Comparison of ENCODE assay signal across 28 cellular contexts in the genomic region with DNA sequence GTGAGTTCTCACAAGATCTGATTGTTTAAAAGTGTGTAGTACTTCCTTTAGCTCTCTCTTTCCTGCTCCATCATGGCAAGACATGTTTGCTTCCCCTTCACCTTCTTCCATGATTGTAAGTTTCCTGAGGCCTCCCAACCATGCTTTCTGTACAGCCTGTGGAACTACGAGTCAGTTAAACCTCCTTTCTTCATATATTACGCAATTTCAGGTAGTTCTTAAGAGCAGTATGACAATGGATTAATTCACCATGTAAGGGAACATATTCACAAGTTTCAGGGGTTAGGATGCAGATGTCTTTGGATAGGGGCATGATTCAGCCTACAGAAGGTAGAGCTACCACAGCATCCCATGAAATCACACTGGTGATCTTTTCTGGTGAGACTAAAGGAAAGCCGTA.
"Had no signal": no experiment of that assay in that cellular context is flagged by ENCODE, and none has a peak within 500 bp of the region (broad histone marks: within the 10 kb centered on the region; RNA-seq: fewer than 3 reads in every experiment).

No MANE protein-coding gene starts in this region.

- H3K36me3 ChIP-seq: colonic mucosa, esophagus squamous epithelium, gastrocnemius medialis, heart right ventricle, left lung, lower lobe of right lung had no signal

- H3K36me3 Mint-ChIP-seq: naive B cell had no signal

- H3K27me3 Mint-ChIP-seq: dendritic cell treated with granulocyte-macrophage colony-stimulating factor and Interleukin-4, amounts not matched to agents 40 ng/mL and 50 ng/mL, for 4 days; effector memory CD8-positive, alpha-beta T cell; naive B cell had no signal

- H3K27ac ChIP-seq: colonic mucosa, epithelial cell of prostate, esophagus squamous epithelium, gastrocnemius medialis, heart right ventricle, left lung, lower lobe of right lung had no signal

- H3K9me3 ChIP-seq: colonic mucosa, esophagus squamous epithelium, gastrocnemius medialis, lower lobe of right lung, mucosa of descending colon had no signal

- H3K4me1 ChIP-seq: colonic mucosa, esophagus squamous epithelium, gastrocnemius medialis, heart right ventricle, left lung, lower lobe of right lung had no signal

- DNase-seq: colonic mucosa; cortex of kidney; effector CD8-positive, alpha-beta T cell; effector memory CD8-positive, alpha-beta T cell; endodermal cell; erythroblast; esophagus squamous epithelium; foreskin fibroblast; foreskin melanocyte; gastrocnemius medialis; glutamatergic neuron; head of caudate nucleus; heart right ventricle; hippocampal formation; left cardiac atrium; left lung; left ventricle myocardium superior; lower lobe of right lung; mesenchymal stem cell; mucosa of descending colon; naive B cell had no signal

- H3K27ac Mint-ChIP-seq: dendritic cell treated with granulocyte-macrophage colony-stimulating factor and Interleukin-4, amounts not matched to agents 40 ng/mL and 50 ng/mL, for 4 days; effector memory CD8-positive, alpha-beta T cell; endodermal cell; mesothelial cell of epicardium; naive B cell had no signal

- ATAC-seq: effector memory CD8-positive, alpha-beta T cell; esophagus mucosa; gastrocnemius medialis; heart right ventricle; left cardiac atrium; left lung; left ventricle myocardium superior; lower lobe of right lung; mucosa of descending colon had no signal

- FAIRE-seq: endometrium, islet of Langerhans, keratinocyte had no signal

- H3K4me1 Mint-ChIP-seq: endodermal cell, mesothelial cell of epicardium, naive B cell had no signal

- H3K4me3 Mint-ChIP-seq: dendritic cell treated with granulocyte-macrophage colony-stimulating factor and Interleukin-4, amounts not matched to agents 40 ng/mL and 50 ng/mL, for 4 days; effector memory CD8-positive, alpha-beta T cell; endodermal cell; mesothelial cell of epicardium; naive B cell had no signal

- H3K27me3 ChIP-seq: colonic mucosa, esophagus squamous epithelium, gastrocnemius medialis, heart right ventricle, left lung had no signal

- H3K4me3 ChIP-seq: colonic mucosa, esophagus squamous epithelium, gastrocnemius medialis, heart right ventricle, left lung, lower lobe of right lung, mucosa of descending colon had no signal
